In the genomic region with DNA sequence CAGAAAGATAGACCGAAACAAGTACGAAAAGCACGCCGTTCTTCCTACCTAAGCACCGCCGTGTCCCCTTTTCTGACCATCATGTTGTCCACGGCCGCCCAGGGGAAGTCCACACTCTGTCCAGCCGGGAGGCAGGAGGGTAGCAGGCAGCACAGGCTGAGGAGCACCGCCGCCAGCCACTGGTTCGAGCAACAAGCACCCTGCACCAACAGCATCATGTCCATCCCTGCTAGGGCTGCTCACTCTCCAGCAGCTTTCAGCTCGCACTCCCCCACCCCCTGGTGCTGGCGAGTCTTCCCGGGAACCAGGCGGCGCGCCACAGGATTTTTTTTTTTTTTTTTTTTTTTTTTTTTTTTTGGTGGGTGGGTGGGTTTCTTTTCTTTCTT, we compare ENCODE assay signal across 2 cellular contexts.
TF ChIP-seq lines count a peak whose summit lies in the region.

NEGR1 (minus strand) TSS at position 269 of the 386 bp plus-strand sequence.

TF ChIP-seq in SK-N-SH, 30 proteins besides CTCF, POLR2A, EP300 and RAD21 (continued from another document):
- TF ChIP-seq, protein P1, sequence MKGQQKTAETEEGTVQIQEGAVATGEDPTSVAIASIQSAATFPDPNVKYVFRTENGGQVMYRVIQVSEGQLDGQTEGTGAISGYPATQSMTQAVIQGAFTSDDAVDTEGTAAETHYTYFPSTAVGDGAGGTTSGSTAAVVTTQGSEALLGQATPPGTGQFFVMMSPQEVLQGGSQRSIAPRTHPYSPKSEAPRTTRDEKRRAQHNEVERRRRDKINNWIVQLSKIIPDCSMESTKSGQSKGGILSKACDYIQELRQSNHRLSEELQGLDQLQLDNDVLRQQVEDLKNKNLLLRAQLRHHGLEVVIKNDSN (IDR thresholded peaks at IDR 0.05; ENCODE audit: borderline replicate concordance, low read depth): no peak
- TF ChIP-seq CHD2 (IDR thresholded peaks at IDR 0.05; ENCODE audit: low read length, partially characterized antibody) (no peak), MAX (IDR thresholded peaks at IDR 0.05; ENCODE audit: low read depth) (no peak), GABPA (IDR thresholded peaks at IDR 0.05; ENCODE audit: low read depth) (no peak), POLR2AphosphoS5 (IDR thresholded peaks at IDR 0.05; ENCODE audit: low read depth, low read length) (no peak), JUND (IDR thresholded peaks at IDR 0.05) (no peak), NFIC (IDR thresholded peaks at IDR 0.05; ENCODE audit: borderline replicate concordance) (no peak), RCOR1 (IDR thresholded peaks at IDR 0.05; ENCODE audit: low read length) (no peak), GATA2 (CRISPR knock-in tag; IDR thresholded peaks at IDR 0.05) (no peak), FOXM1 (IDR thresholded peaks at IDR 0.05; ENCODE audit: low read depth) (no peak), ELF1 (IDR thresholded peaks at IDR 0.05) (no peak), RXRA (IDR thresholded peaks at IDR 0.05; ENCODE audit: borderline replicate concordance, low read depth) (no peak), MEF2A (IDR thresholded peaks at IDR 0.05; ENCODE audit: borderline replicate concordance, low read depth) (no peak), EZH2phosphoT487 (IDR thresholded peaks at IDR 0.05; ENCODE audit: borderline replicate concordance, low read depth) (no peak)

TF ChIP-seq in H1, 55 proteins besides CTCF, POLR2A, EP300 and RAD21 (continued from another document):
- TF ChIP-seq YY1 (IDR thresholded peaks at IDR 0.05; ENCODE audit: low read depth, low read length) (no peak), CTBP2 (IDR thresholded peaks at IDR 0.05; ENCODE audit: borderline replicate concordance, insufficient read depth, insufficient read length, low read length) (peak; percentile 41), PHF8 (conservative IDR thresholded peaks at IDR 0.05; ENCODE audit: low read depth, low read length) (peak; percentile 51), SRF (IDR thresholded peaks at IDR 0.05; ENCODE audit: low read depth, low read length) (no peak)
